ENCODE assay signal across 1 cellular context in the genomic region with DNA sequence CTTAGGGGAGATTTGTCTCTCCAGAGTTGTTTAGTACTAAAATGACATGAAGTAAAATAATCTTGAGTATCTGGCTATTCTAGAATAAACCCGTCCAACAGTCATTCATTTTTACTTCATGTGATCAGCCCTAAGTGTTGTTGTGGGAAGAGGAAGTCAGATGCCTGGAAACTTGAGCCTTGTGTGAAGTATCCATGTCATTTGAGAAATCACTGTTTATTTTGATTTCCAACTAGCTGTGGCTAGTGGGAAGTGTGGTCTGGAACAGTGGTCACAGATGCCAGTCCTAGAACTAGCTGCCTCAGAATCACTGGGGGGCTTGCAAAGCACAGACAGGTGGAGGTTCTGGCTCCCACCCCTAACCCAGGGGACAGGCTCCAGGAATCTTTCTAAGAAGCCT.
TF ChIP-seq lines count a peak whose summit lies in the region.

No MANE protein-coding gene starts in this region.

TF ChIP-seq in IMR-90, 13 proteins besides CTCF, POLR2A, EP300 and RAD21 (continued from another document):
- TF ChIP-seq, protein P1, sequence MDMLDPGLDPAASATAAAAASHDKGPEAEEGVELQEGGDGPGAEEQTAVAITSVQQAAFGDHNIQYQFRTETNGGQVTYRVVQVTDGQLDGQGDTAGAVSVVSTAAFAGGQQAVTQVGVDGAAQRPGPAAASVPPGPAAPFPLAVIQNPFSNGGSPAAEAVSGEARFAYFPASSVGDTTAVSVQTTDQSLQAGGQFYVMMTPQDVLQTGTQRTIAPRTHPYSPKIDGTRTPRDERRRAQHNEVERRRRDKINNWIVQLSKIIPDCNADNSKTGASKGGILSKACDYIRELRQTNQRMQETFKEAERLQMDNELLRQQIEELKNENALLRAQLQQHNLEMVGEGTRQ (IDR thresholded peaks at IDR 0.05; ENCODE audit: low read depth, low read length), result peak; percentile 66
